ENCODE assay signal across 11 cellular contexts in the genomic region with DNA sequence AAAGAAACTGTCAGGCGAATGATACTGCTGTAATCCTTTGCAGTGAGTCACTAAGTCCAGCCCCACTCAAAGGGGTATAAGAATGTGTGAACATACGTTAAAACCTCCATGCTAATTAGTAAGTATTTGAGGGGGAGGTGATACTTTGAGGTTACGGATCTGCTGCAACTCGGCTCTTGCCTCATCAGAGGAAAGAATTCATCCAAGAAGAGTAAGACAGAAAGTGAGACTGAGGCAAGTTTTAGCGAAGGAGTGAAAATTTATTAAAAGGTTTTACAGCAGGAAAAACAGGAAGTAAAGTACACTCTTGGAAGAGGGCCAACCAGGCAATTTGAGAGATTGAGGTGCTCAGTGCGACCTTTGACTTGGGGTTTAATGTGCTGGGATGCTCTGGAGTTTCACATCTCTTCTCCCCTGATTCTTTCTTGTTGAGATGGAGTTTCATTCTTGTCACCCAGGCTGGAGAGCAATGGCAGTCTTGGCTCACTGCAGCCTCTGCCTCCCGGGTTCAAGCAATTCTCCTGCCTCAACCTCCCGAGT. TPM values are rescaled to one million over a fixed set of nuclear protein-coding genes. Genes with fewer than 3 reads are reported as not detected.
DNase-seq lines count a peak whose midpoint lies in the region; ATAC-seq and TF ChIP-seq lines count a peak whose summit lies in the region.
"Had no signal": no experiment of that assay in that cellular context is flagged by ENCODE, and none has a peak within 500 bp of the region (broad histone marks: within the 10 kb centered on the region; RNA-seq: fewer than 3 reads in every experiment).

No MANE protein-coding gene starts in this region.

- H3K9me3 ChIP-seq in right cardiac atrium (ENCODE audit: control insufficient read depth, low read length), result no peaks in the 10 kb centered on the region
- H3K9me3 ChIP-seq: BLaER1 had no signal

- peaks cover 17% of the 10 kb centered on the region for H3K4me1 Mint-ChIP-seq in activated CD8-positive, alpha-beta memory T cell treated with anti-CD3 and anti-CD28 coated beads, Interleukin-2, amount 10 ng/mL, durations not matched to agents 7 days and 5 days
- H3K4me1 Mint-ChIP-seq in stimulated activated naive CD8-positive, alpha-beta T cell treated with anti-CD3 and anti-CD28 coated beads, Interleukin-15, Interleukin-2, amounts not matched to agents 100 ng/mL and 50 ng/mL, for 24 hours (ENCODE audit: low read depth), result peaks cover 29% of the 10 kb centered on the region

- H3K4me1 ChIP-seq in right cardiac atrium (ENCODE audit: control insufficient read depth, insufficient read depth, low read length), result no peaks in the 10 kb centered on the region
- H3K4me1 ChIP-seq: BLaER1 had no signal

- no peak overlapping the region for H3K27ac ChIP-seq in right cardiac atrium (ENCODE audit: low read length)
- H3K27ac ChIP-seq: BLaER1 had no signal

- intact Hi-C loops in right cardiac atrium (cut with DNase I), result no loop called here

- H3K27me3 ChIP-seq in right cardiac atrium (ENCODE audit: control insufficient read depth, insufficient read depth), result no peaks in the 10 kb centered on the region
- H3K27me3 ChIP-seq: BLaER1 had no signal

- H3K4me3 ChIP-seq in epithelial cell of esophagus (ENCODE audit: low read length) (no peak overlapping the region), right cardiac atrium (ENCODE audit: low read length) (no peak overlapping the region)
- H3K4me3 ChIP-seq: BLaER1 had no signal

- CTCF ChIA-PET in activated CD8-positive, alpha-beta memory T cell treated with anti-CD3 and anti-CD28 coated beads, Interleukin-2, amount 10 ng/mL, durations not matched to agents 7 days and 5 days (lab: Charles Lee), result no interaction called here

- peak; percentile 83 for ATAC-seq in activated CD8-positive, alpha-beta memory T cell treated with anti-CD3 and anti-CD28 coated beads, Interleukin-2, amount 10 ng/mL, durations not matched to agents 7 days and 5 days
- no peak for ATAC-seq in right cardiac atrium
- ATAC-seq in HG03378 (IDR thresholded peaks at IDR 0.05; ENCODE audit: unreplicated experiment), result no peak

- peaks cover 21% of the 10 kb centered on the region for H3K27me3 Mint-ChIP-seq in activated CD8-positive, alpha-beta memory T cell treated with anti-CD3 and anti-CD28 coated beads, Interleukin-2, amount 10 ng/mL, durations not matched to agents 7 days and 5 days
- H3K27me3 Mint-ChIP-seq in stimulated activated naive CD8-positive, alpha-beta T cell treated with anti-CD3 and anti-CD28 coated beads, Interleukin-15, Interleukin-2, amounts not matched to agents 100 ng/mL and 50 ng/mL, for 24 hours, result peaks cover 36% of the 10 kb centered on the region

- H3K4me3 Mint-ChIP-seq in activated CD8-positive, alpha-beta memory T cell treated with anti-CD3 and anti-CD28 coated beads, Interleukin-2, amount 10 ng/mL, durations not matched to agents 7 days and 5 days, result peak overlapping the region; percentile 11
- H3K4me3 Mint-ChIP-seq in stimulated activated naive CD8-positive, alpha-beta T cell treated with anti-CD3 and anti-CD28 coated beads, Interleukin-15, Interleukin-2, amounts not matched to agents 100 ng/mL and 50 ng/mL, for 24 hours, result peak overlapping the region; percentile 41
- H3K4me3 Mint-ChIP-seq: HFFc6 had no signal

- H3K36me3 Mint-ChIP-seq in activated CD8-positive, alpha-beta memory T cell treated with anti-CD3 and anti-CD28 coated beads, Interleukin-2, amount 10 ng/mL, durations not matched to agents 7 days and 5 days, result no peaks in the 10 kb centered on the region
- no peaks in the 10 kb centered on the region for H3K36me3 Mint-ChIP-seq in stimulated activated naive CD8-positive, alpha-beta T cell treated with anti-CD3 and anti-CD28 coated beads, Interleukin-15, Interleukin-2, amounts not matched to agents 100 ng/mL and 50 ng/mL, for 24 hours (ENCODE audit: low read depth)

- WGBS in right cardiac atrium, result 35% methylated on average over 8 of the region's 8 CpGs

- no peaks in the 10 kb centered on the region for H3K9me3 Mint-ChIP-seq in activated CD8-positive, alpha-beta memory T cell treated with anti-CD3 and anti-CD28 coated beads, Interleukin-2, amount 10 ng/mL, durations not matched to agents 7 days and 5 days (ENCODE audit: low read depth)
- no peaks in the 10 kb centered on the region for H3K9me3 Mint-ChIP-seq in stimulated activated naive CD8-positive, alpha-beta T cell treated with anti-CD3 and anti-CD28 coated beads, Interleukin-15, Interleukin-2, amounts not matched to agents 100 ng/mL and 50 ng/mL, for 24 hours
- H3K9me3 Mint-ChIP-seq: HFFc6 had no signal

- TF ChIP-seq CTCF in epithelial cell of esophagus (IDR thresholded peaks at IDR 0.05; ENCODE audit: insufficient read depth, low read depth, low read length, missing control alignments), result no peak

- DNase-seq in activated CD8-positive, alpha-beta memory T cell treated with anti-CD3 and anti-CD28 coated beads, Interleukin-2, amount 10 ng/mL, durations not matched to agents 7 days and 5 days, result peak; percentile 43
- no peak for DNase-seq in activated CD8-positive, alpha-beta memory T cell treated with anti-CD3 and anti-CD28 coated beads, Interleukin-2, amount 50 U/mL, for 4 hours
- DNase-seq in SKM-1 (lab: John Stamatoyannopoulos, UW; ENCODE audit: unreplicated experiment) (peak; percentile 79), epithelial cell of esophagus (ENCODE audit: low read depth) (peak; percentile 63), ureter (ENCODE audit: low spot score) (no peak), right cardiac atrium (no peak)
- DNase-seq: HFFc6, NCI-H1930 had no signal

- H3K27ac Mint-ChIP-seq in activated CD8-positive, alpha-beta memory T cell treated with anti-CD3 and anti-CD28 coated beads, Interleukin-2, amount 10 ng/mL, durations not matched to agents 7 days and 5 days, result peak overlapping the region; percentile 27
- H3K27ac Mint-ChIP-seq in stimulated activated naive CD8-positive, alpha-beta T cell treated with anti-CD3 and anti-CD28 coated beads, Interleukin-15, Interleukin-2, amounts not matched to agents 100 ng/mL and 50 ng/mL, for 24 hours, result peak overlapping the region; percentile 81
- H3K27ac Mint-ChIP-seq: HFFc6 had no signal

RNA-seq across cellular contexts. Expression of a gene that starts 9.8 kb away (rescaled TPM):
- total RNA-seq in activated CD8-positive, alpha-beta memory T cell treated with anti-CD3 and anti-CD28 coated beads, Interleukin-2, amount 10 ng/mL, durations not matched to agents 7 days and 5 days, result not detected
- total RNA-seq in ureter, result not detected
- total RNA-seq in right cardiac atrium, result not detected
- not detected for polyA plus RNA-seq in right cardiac atrium
- total RNA-seq: HFFc6 had no signal

RNA-seq across cellular contexts. Expression of a gene that starts 25.5 kb away (rescaled TPM):
- total RNA-seq in activated CD8-positive, alpha-beta memory T cell treated with anti-CD3 and anti-CD28 coated beads, Interleukin-2, amount 10 ng/mL, durations not matched to agents 7 days and 5 days, result not detected
- total RNA-seq in ureter (3.3 TPM), right cardiac atrium (10 to 100 TPM in 1 of 4 donors, 1 to 10 TPM in 3; 3.7 to 10.7 (median 9.1) TPM)
- 0.68 TPM for polyA plus RNA-seq in right cardiac atrium
- total RNA-seq: HFFc6 had no signal

RNA-seq across cellular contexts. Expression of a gene that starts 40.9 kb away (rescaled TPM):
- not detected for total RNA-seq in activated CD8-positive, alpha-beta memory T cell treated with anti-CD3 and anti-CD28 coated beads, Interleukin-2, amount 10 ng/mL, durations not matched to agents 7 days and 5 days
- total RNA-seq in ureter (0.57 TPM), right cardiac atrium (1 to 10 TPM in 2 of 4 donors, under 1 TPM in 2; 0.54 to 1.6 (median 1.1) TPM)
- 0.32 TPM for polyA plus RNA-seq in right cardiac atrium
- total RNA-seq: HFFc6 had no signal

RNA-seq across cellular contexts. Expression of a gene that starts 57.2 kb away (rescaled TPM):
- total RNA-seq in activated CD8-positive, alpha-beta memory T cell treated with anti-CD3 and anti-CD28 coated beads, Interleukin-2, amount 10 ng/mL, durations not matched to agents 7 days and 5 days, result 1 to 10 TPM; 6.0 to 6.1 TPM
- total RNA-seq in ureter (15.9 TPM), right cardiac atrium (10 to 100 TPM; 17.7 to 20.5 (median 18.6) TPM)
- 22.2 TPM for polyA plus RNA-seq in right cardiac atrium

Comparison
In these comparisons a context has a peak if more than half of its experiments do, and no peak if none do; other contexts are left out.
1. DNase-seq: peak in activated CD8-positive, alpha-beta memory T cell treated with anti-CD3 and anti-CD28 coated beads, Interleukin-2, amount 10 ng/mL, durations not matched to agents 7 days and 5 days (single experiment), SKM-1 (single experiment) and epithelial cell of esophagus (single experiment); none in activated CD8-positive, alpha-beta memory T cell treated with anti-CD3 and anti-CD28 coated beads, Interleukin-2, amount 50 U/mL, for 4 hours (single experiment), ureter (single experiment) and right cardiac atrium (0 of 3).